16 cellular contexts compared by ENCODE assay signal in genomic region chr10:88245974-88246511, GRCh38.
DNase-seq lines count a peak whose midpoint lies in the region; ATAC-seq and TF ChIP-seq lines count a peak whose summit lies in the region.
"Had no signal": no experiment of that assay in that cellular context is flagged by ENCODE, and none has a peak within 500 bp of the region (broad histone marks: within the 10 kb centered on the region; RNA-seq: fewer than 3 reads in every experiment).

No MANE protein-coding gene starts in this region.

- peak overlapping the region; percentile 19 for H2AFZ ChIP-seq in neural cell (ENCODE audit: low read depth, low read length)

- no peaks in the 10 kb centered on the region for H3F3A ChIP-seq in neural cell (ENCODE audit: insufficient read depth, low read length, poor library complexity, severe bottlenecking)

- H3K4me3 ChIP-seq in gastroesophageal sphincter (peak overlapping the region in 1 of 2 donors; percentile 2), neural cell (ENCODE audit: low read length) (no peak overlapping the region)
- H3K4me3 ChIP-seq: A549 had no signal

- no peak for TF ChIP-seq CTCF in gastroesophageal sphincter (IDR thresholded peaks at IDR 0.05)
- no peak for TF ChIP-seq CTCF in neural cell (IDR thresholded peaks at IDR 0.05; ENCODE audit: poor library complexity, severe bottlenecking)

- no peak overlapping the region for H3K4me2 ChIP-seq in neural cell (ENCODE audit: low read length)
- H3K4me2 ChIP-seq: A549 had no signal

- TF ChIP-seq EP300 in gastroesophageal sphincter (IDR thresholded peaks at IDR 0.05) (no peak), neural cell (conservative IDR thresholded peaks at IDR 0.05; ENCODE audit: poor library complexity, severe bottlenecking) (no peak)

- peaks cover 8 to 51% (median 9%) of the 10 kb centered on the region in 3 donors for H3K4me1 ChIP-seq in gastroesophageal sphincter
- H3K4me1 ChIP-seq: A549 had no signal

- DNase-seq in Right ventricle myocardium inferior (ENCODE audit: missing footprints) = no peak
- DNase-seq in cardiac septum (ENCODE audit: low spot score) = no peak
- no peak for DNase-seq in middle frontal gyrus (ENCODE audit: extremely low spot score, low spot score)
- no peak for DNase-seq in posterior cingulate gyrus
- no peak for DNase-seq in ecto neural progenitor cell (ENCODE audit: low spot score)
- DNase-seq: activated B cell treated with CpG ODN at 0.5 μM for 24 hours; activated T-cell treated with anti-CD3 and anti-CD28 coated beads, Interleukin-2, amount 50 U/mL, for 48 hours; DMS 273 treated with DMSO at 0.1 percent for 48 hours; MM.1S; naive B cell; NCI-H524 treated with DMSO at 0.1 percent for 48 hours; stimulated activated naive CD4-positive, alpha-beta T cell had no signal

- H3K27ac ChIP-seq in gastroesophageal sphincter = peak overlapping the region in 3 of 4 donors; percentile 50 to 71 (median 67)
- no peak overlapping the region for H3K27ac ChIP-seq in neural cell (ENCODE audit: low read length)
- H3K27ac ChIP-seq: A549 had no signal

- no peaks in the 10 kb centered on the region for H3K27me3 ChIP-seq in gastroesophageal sphincter
- H3K27me3 ChIP-seq in neural cell (ENCODE audit: insufficient read depth, low read depth, low read length) = no peaks in the 10 kb centered on the region

- TF ChIP-seq RAD21 in neural cell (conservative IDR thresholded peaks at IDR 0.05) = no peak

- WGBS in gastroesophageal sphincter (ENCODE audit: low coverage in 1 of 2), 2 donors = 13 to 15% methylated on average over 4 of the region's 4 CpGs

- H3K79me2 ChIP-seq in neural cell (replicated peaks; ENCODE audit: insufficient read depth, low read length) = no peaks in the 10 kb centered on the region

- H4K20me1 ChIP-seq in neural cell (ENCODE audit: insufficient read depth) = no peaks in the 10 kb centered on the region

- peak; percentile 46 for ATAC-seq in Right ventricle myocardium inferior
- peak; percentile 70 for ATAC-seq in gastroesophageal sphincter
- ATAC-seq in HG03025 (IDR thresholded peaks at IDR 0.05; ENCODE audit: low FRiP score, unreplicated experiment) = no peak
- ATAC-seq: A549 had no signal

- H3K9ac ChIP-seq in neural cell (ENCODE audit: low read length) = no peak overlapping the region

- intact Hi-C loops in Right ventricle myocardium inferior (cut with DNase I) = loop anchor here (10.0 kb wide), 1 partner anchor 201 kb away; no protein-coding TSS in a partner anchor
- intact Hi-C loops in cardiac septum (cut with DNase I) = loop anchor here (5.0 to 10.0 kb wide), 2 partner anchors 91 to 141 kb away; no protein-coding TSS in a partner anchor
- intact Hi-C loops in posterior cingulate gyrus (cut with DNase I) = no loop called here

- H3K9me3 ChIP-seq in gastroesophageal sphincter = no peaks in the 10 kb centered on the region
- H3K9me3 ChIP-seq in neural cell (ENCODE audit: low read length) = no peaks in the 10 kb centered on the region
- H3K9me3 ChIP-seq: A549 had no signal

- H3K36me3 ChIP-seq in gastroesophageal sphincter (no peaks in the 10 kb centered on the region), neural cell (ENCODE audit: insufficient read depth, low read length) (no peaks in the 10 kb centered on the region)

- no peaks in the 10 kb centered on the region for H3K9me2 ChIP-seq in neural cell (ENCODE audit: insufficient read depth, low read length)

- TF ChIP-seq POLR2A in gastroesophageal sphincter (IDR thresholded peaks at IDR 0.05) = no peak

TF ChIP-seq in neural cell, 6 proteins besides CTCF, POLR2A, EP300 and RAD21:
- TF ChIP-seq TAF1 (IDR thresholded peaks at IDR 0.05; ENCODE audit: low read depth) (no peak), SMC3 (conservative IDR thresholded peaks at IDR 0.05; ENCODE audit: poor library complexity) (no peak), MXI1 (conservative IDR thresholded peaks at IDR 0.05; ENCODE audit: poor library complexity, severe bottlenecking) (no peak), EZH2 (IDR thresholded peaks at IDR 0.05; ENCODE audit: borderline replicate concordance, insufficient read depth, low read length, poor library complexity, severe bottlenecking) (no peak), POLR2AphosphoS5 (IDR thresholded peaks at IDR 0.05) (no peak)
- TF ChIP-seq, protein P1, sequence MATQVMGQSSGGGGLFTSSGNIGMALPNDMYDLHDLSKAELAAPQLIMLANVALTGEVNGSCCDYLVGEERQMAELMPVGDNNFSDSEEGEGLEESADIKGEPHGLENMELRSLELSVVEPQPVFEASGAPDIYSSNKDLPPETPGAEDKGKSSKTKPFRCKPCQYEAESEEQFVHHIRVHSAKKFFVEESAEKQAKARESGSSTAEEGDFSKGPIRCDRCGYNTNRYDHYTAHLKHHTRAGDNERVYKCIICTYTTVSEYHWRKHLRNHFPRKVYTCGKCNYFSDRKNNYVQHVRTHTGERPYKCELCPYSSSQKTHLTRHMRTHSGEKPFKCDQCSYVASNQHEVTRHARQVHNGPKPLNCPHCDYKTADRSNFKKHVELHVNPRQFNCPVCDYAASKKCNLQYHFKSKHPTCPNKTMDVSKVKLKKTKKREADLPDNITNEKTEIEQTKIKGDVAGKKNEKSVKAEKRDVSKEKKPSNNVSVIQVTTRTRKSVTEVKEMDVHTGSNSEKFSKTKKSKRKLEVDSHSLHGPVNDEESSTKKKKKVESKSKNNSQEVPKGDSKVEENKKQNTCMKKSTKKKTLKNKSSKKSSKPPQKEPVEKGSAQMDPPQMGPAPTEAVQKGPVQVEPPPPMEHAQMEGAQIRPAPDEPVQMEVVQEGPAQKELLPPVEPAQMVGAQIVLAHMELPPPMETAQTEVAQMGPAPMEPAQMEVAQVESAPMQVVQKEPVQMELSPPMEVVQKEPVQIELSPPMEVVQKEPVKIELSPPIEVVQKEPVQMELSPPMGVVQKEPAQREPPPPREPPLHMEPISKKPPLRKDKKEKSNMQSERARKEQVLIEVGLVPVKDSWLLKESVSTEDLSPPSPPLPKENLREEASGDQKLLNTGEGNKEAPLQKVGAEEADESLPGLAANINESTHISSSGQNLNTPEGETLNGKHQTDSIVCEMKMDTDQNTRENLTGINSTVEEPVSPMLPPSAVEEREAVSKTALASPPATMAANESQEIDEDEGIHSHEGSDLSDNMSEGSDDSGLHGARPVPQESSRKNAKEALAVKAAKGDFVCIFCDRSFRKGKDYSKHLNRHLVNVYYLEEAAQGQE (IDR thresholded peaks at IDR 0.05; ENCODE audit: borderline replicate concordance) = peak; percentile 32
